Comparison of ENCODE assay signal across 15 cellular contexts in the genomic region with DNA sequence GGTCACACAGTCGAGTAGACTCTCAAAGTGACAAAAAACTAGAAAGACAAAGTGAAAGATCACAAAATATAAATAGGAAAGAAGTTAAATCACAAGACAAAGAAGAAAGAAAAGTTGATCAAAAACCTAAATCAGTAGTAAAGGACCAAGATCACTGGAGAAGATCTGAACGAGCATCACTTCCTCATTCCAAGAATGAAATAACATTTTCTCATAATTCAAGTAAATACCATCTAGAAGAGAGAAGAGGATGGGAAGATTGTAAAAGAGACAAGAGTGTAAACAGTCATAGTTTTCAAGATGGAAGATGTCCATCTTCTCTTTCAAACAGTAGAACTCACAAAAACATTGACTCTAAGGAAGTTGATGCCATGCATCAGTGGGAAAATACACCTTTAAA. TPM values are rescaled to one million over a fixed set of nuclear protein-coding genes. Genes with fewer than 3 reads are reported as not detected.
DNase-seq lines count a peak whose midpoint lies in the region; ATAC-seq and TF ChIP-seq lines count a peak whose summit lies in the region.
"Had no signal": no experiment of that assay in that cellular context is flagged by ENCODE, and none has a peak within 500 bp of the region (broad histone marks: within the 10 kb centered on the region; RNA-seq: fewer than 3 reads in every experiment).

No MANE protein-coding gene starts in this region.

- no peak for DNase-seq in stimulated activated naive CD8-positive, alpha-beta T cell treated with anti-CD3 and anti-CD28 coated beads, Interleukin-15, Interleukin-2, amounts not matched to agents 100 U/mL and 50 U/mL, for 24 hours
- DNase-seq in Panc1 (ENCODE audit: low read depth, low spot score), result no peak
- DNase-seq in glutamatergic neuron, result no peak
- no peak for DNase-seq in T1000 (lab: John Stamatoyannopoulos, UW)
- no peak for DNase-seq in NCI-H146 treated with DMSO at 0.1 percent for 48 hours (lab: John Stamatoyannopoulos, UW; ENCODE audit: unreplicated experiment)
- no peak for DNase-seq in posterior cingulate gyrus
- DNase-seq: activated CD4-positive, alpha-beta T cell treated with anti-CD3 and anti-CD28 coated beads, Interleukin-2, amount 50 U/mL, for 48 hours; cerebellar nuclear complex; head of caudate nucleus; NCI-H226; retina had no signal

- peaks cover 15% of the 10 kb centered on the region for H3K4me1 Mint-ChIP-seq in stimulated activated naive CD8-positive, alpha-beta T cell treated with anti-CD3 and anti-CD28 coated beads, Interleukin-15, Interleukin-2, amounts not matched to agents 100 ng/mL and 50 ng/mL, for 24 hours (ENCODE audit: low read depth)
- no peaks in the 10 kb centered on the region for H3K4me1 Mint-ChIP-seq in glutamatergic neuron (ENCODE audit: low read depth, unreplicated experiment)

- in situ Hi-C loops in Panc1 (cut with HindIII; ENCODE audit: low pct_unique_long_range_greater_than_20kb, low sequenced_read_pairs), result no loop called here

- H3K9me3 Mint-ChIP-seq in stimulated activated naive CD8-positive, alpha-beta T cell treated with anti-CD3 and anti-CD28 coated beads, Interleukin-15, Interleukin-2, amounts not matched to agents 100 ng/mL and 50 ng/mL, for 24 hours, result peaks cover 3% of the 10 kb centered on the region
- H3K9me3 Mint-ChIP-seq in glutamatergic neuron (ENCODE audit: unreplicated experiment), result peaks cover 3% of the 10 kb centered on the region

- H3K36me3 ChIP-seq in Panc1 (ENCODE audit: control insufficient read depth, insufficient read depth, low read length), result peaks cover 13% of the 10 kb centered on the region

- H3K4me3 Mint-ChIP-seq in stimulated activated naive CD8-positive, alpha-beta T cell treated with anti-CD3 and anti-CD28 coated beads, Interleukin-15, Interleukin-2, amounts not matched to agents 100 ng/mL and 50 ng/mL, for 24 hours, result no peak overlapping the region
- no peak overlapping the region for H3K4me3 Mint-ChIP-seq in glutamatergic neuron (ENCODE audit: unreplicated experiment)

- H3K27me3 ChIP-seq in Panc1 (ENCODE audit: control insufficient read depth, insufficient read depth, low read length), result no peaks in the 10 kb centered on the region

- H3K27ac ChIP-seq in Panc1 (ENCODE audit: low read length), result no peak overlapping the region

- H3K4me3 ChIP-seq in Panc1 (ENCODE audit: low read depth in 2 of 2, low read length in 2 of 2), result no peak overlapping the region

- intact Hi-C loops in Panc1 (cut with micrococcal nuclease; ENCODE audit: unreplicated experiment) (no loop called here), posterior cingulate gyrus (cut with DNase I) (no loop called here)

- H3K4me1 ChIP-seq in Panc1 (ENCODE audit: control insufficient read depth, insufficient read depth, low read length), result no peaks in the 10 kb centered on the region

- H3K27ac Mint-ChIP-seq in stimulated activated naive CD8-positive, alpha-beta T cell treated with anti-CD3 and anti-CD28 coated beads, Interleukin-15, Interleukin-2, amounts not matched to agents 100 ng/mL and 50 ng/mL, for 24 hours, result peak overlapping the region; percentile 52
- H3K27ac Mint-ChIP-seq in glutamatergic neuron (ENCODE audit: unreplicated experiment), result no peak overlapping the region

- BruUV-seq in Panc1 (replicated peaks; lab: Mats Ljungman, UMichigan), result TSS peak; percentile 67

- CTCF ChIA-PET in Panc1 (lab: Charles Lee), result no interaction called here

- ATAC-seq in stimulated activated naive CD8-positive, alpha-beta T cell treated with anti-CD3 and anti-CD28 coated beads, Interleukin-15, Interleukin-2, amounts not matched to agents 100 U/mL and 50 U/mL, for 24 hours, result no peak
- ATAC-seq in HG02623 (IDR thresholded peaks at IDR 0.05; ENCODE audit: unreplicated experiment), result peak; percentile 3
- no peak for ATAC-seq in Panc1

- TF ChIP-seq CTCF in Panc1 (IDR thresholded peaks at IDR 0.05) (no peak), glutamatergic neuron (IDR thresholded peaks at IDR 0.05; ENCODE audit: partially characterized antibody, unreplicated experiment) (no peak)

- H3K9me3 ChIP-seq in Panc1 (ENCODE audit: control insufficient read depth, insufficient read depth, low read depth, low read length), result no peaks in the 10 kb centered on the region; the same call in 1 of the 2 replicates

- H3K27me3 Mint-ChIP-seq in stimulated activated naive CD8-positive, alpha-beta T cell treated with anti-CD3 and anti-CD28 coated beads, Interleukin-15, Interleukin-2, amounts not matched to agents 100 ng/mL and 50 ng/mL, for 24 hours, result no peaks in the 10 kb centered on the region
- no peaks in the 10 kb centered on the region for H3K27me3 Mint-ChIP-seq in glutamatergic neuron (ENCODE audit: unreplicated experiment)

- POLR2A ChIA-PET in Panc1 (lab: Charles Lee), result no interaction called here

- H3K36me3 Mint-ChIP-seq in stimulated activated naive CD8-positive, alpha-beta T cell treated with anti-CD3 and anti-CD28 coated beads, Interleukin-15, Interleukin-2, amounts not matched to agents 100 ng/mL and 50 ng/mL, for 24 hours (ENCODE audit: low read depth), result peaks cover 77% of the 10 kb centered on the region
- peaks cover 7% of the 10 kb centered on the region for H3K36me3 Mint-ChIP-seq in glutamatergic neuron (ENCODE audit: unreplicated experiment)

RNA-seq across cellular contexts. Expression of gene GJA10, which starts 31.6 kb away (rescaled TPM):
- total RNA-seq in Panc1 (2021; ENCODE audit: unreplicated experiment) (not detected), glutamatergic neuron (ENCODE audit: unreplicated experiment) (not detected)
- not detected for polyA plus RNA-seq in Panc1 (2012; ENCODE audit: insufficient read length)
- total RNA-seq: epithelial cell of proximal tubule, myocyte had no signal

RNA-seq across cellular contexts. Expression of gene CASP8AP2, which starts 33.0 kb away (rescaled TPM):
- total RNA-seq in Panc1 (2021; ENCODE audit: unreplicated experiment) (22.9 TPM), glutamatergic neuron (ENCODE audit: unreplicated experiment) (20.3 TPM)
- polyA plus RNA-seq in Panc1 (2012; ENCODE audit: insufficient read length), result 7.4 TPM

RNA-seq across cellular contexts. Expression of gene MDN1, which starts 43.1 kb away (rescaled TPM):
- total RNA-seq in Panc1 (2021; ENCODE audit: unreplicated experiment) (47.8 TPM), glutamatergic neuron (ENCODE audit: unreplicated experiment) (39.2 TPM)
- polyA plus RNA-seq in Panc1 (2012; ENCODE audit: insufficient read length), result 27.7 TPM
